In the genomic region with DNA sequence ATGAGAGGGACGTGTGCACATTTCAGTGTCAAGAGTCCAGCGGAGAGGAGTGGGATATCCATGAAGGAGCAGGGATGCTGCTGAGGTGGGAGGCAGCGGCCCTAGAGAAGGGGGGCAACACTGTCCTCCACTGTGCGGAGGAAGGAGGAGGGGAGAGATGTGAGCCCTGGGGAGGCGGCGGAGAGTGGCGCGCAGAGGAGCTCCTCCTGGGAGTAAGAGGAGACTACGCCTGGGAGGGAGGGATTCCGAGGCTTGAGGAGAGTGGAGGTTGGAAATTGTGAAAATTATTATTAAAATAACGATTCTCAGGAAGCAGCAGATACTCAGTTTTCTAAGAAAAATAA, we compare ENCODE assay signal across 21 cellular contexts.
"Had no signal": no experiment of that assay in that cellular context is flagged by ENCODE, and none has a peak within 500 bp of the region (broad histone marks: within the 10 kb centered on the region; RNA-seq: fewer than 3 reads in every experiment).

No MANE protein-coding gene starts in this region.

- H3K4me3 Mint-ChIP-seq: activated CD4-positive, alpha-beta memory T cell treated with anti-CD3 and anti-CD28 coated beads, Interleukin-2, amount 10 ng/mL, durations not matched to agents 7 days and 5 days; neural crest cell; stimulated activated memory B cell treated with anti-CD40 and anti-IgM and Interleukin-4, amounts not matched to agents 10 μg/mL and 1 μg/mL and 100 μg/mL, for 72 hours; WTC11 had no signal

- H3K36me3 ChIP-seq: colonic mucosa, esophagus muscularis mucosa, stomach, transverse colon, vagina had no signal

- H3K9me3 Mint-ChIP-seq: activated CD4-positive, alpha-beta memory T cell treated with anti-CD3 and anti-CD28 coated beads, Interleukin-2, amount 10 ng/mL, durations not matched to agents 7 days and 5 days had no signal

- H3K36me3 Mint-ChIP-seq: stimulated activated memory B cell treated with anti-CD40 and anti-IgM and Interleukin-4, amounts not matched to agents 10 μg/mL and 1 μg/mL and 100 μg/mL, for 72 hours; WTC11 had no signal

- H3K27ac ChIP-seq: esophagus muscularis mucosa, vagina had no signal

- H3K4me1 ChIP-seq: vagina had no signal

- H3K9me3 ChIP-seq: colonic mucosa, esophagus muscularis mucosa, mucosa of descending colon, stomach, transverse colon, vagina had no signal

- DNase-seq: activated CD4-positive, alpha-beta memory T cell treated with anti-CD3 and anti-CD28 coated beads, Interleukin-2, amount 10 ng/mL, durations not matched to agents 7 days and 5 days; activated T-cell treated with anti-CD3 and anti-CD28 coated beads, Interleukin-2, amount 50 U/mL, for 1 hour; amygdala; colonic mucosa; glutamatergic neuron; islet precursor cell; left cardiac atrium; mesendoderm; mucosa of descending colon; posterior cingulate gyrus; small intestine; stimulated activated CD4-positive, alpha-beta T cell treated with anti-CD3 and anti-CD28 coated beads, Interleukin-15, amount 100 ng/mL, for 24 hours; stomach; T-helper 9 cell; transverse colon had no signal

- H3K27me3 ChIP-seq: colonic mucosa, esophagus muscularis mucosa, stomach, transverse colon, vagina had no signal

- H3K27me3 Mint-ChIP-seq: stimulated activated memory B cell treated with anti-CD40 and anti-IgM and Interleukin-4, amounts not matched to agents 10 μg/mL and 1 μg/mL and 100 μg/mL, for 72 hours had no signal

- H3K4me3 ChIP-seq: colonic mucosa, esophagus muscularis mucosa, mucosa of descending colon, stomach, transverse colon, vagina had no signal

- ATAC-seq: left cardiac atrium; sciatic nerve; stimulated activated memory B cell treated with anti-CD40 and anti-IgM and Interleukin-4, amounts not matched to agents 10 μg/mL and 1 μg/mL and 100 μg/mL, for 72 hours; WTC11 had no signal
